Comparison of ENCODE assay signal across 14 cellular contexts in genomic region chr10:27482984-27483956, GRCh38. TPM values are rescaled to one million over a fixed set of nuclear protein-coding genes. Genes with fewer than 3 reads are reported as not detected.
DNase-seq lines count a peak whose midpoint lies in the region; ATAC-seq and TF ChIP-seq lines count a peak whose summit lies in the region.
"Had no signal": no experiment of that assay in that cellular context is flagged by ENCODE, and none has a peak within 500 bp of the region (broad histone marks: within the 10 kb centered on the region; RNA-seq: fewer than 3 reads in every experiment).

No MANE protein-coding gene starts in this region.

- peaks cover 9% of the 10 kb centered on the region for H3K4me1 Mint-ChIP-seq in Calu3 (ENCODE audit: low read depth, unreplicated experiment)
- H3K4me1 Mint-ChIP-seq in neural progenitor cell: peaks cover 5% of the 10 kb centered on the region
- H3K4me1 Mint-ChIP-seq: CD4-positive, CD25-positive, alpha-beta regulatory T cell; stimulated activated effector memory CD8-positive, alpha-beta T cell treated with anti-CD3 and anti-CD28 coated beads, Interleukin-12 subunit alpha, Interleukin-12 subunit beta, amount 100 ng/mL, for 72 hours had no signal

- H3K9me3 ChIP-seq in endocrine pancreas (ENCODE audit: control insufficient read depth, low read length) (no peaks in the 10 kb centered on the region), neural progenitor cell (ENCODE audit: low read depth) (peaks cover 5% of the 10 kb centered on the region)

- DNase-seq in Calu3 (peak; percentile 17), M059J (ENCODE audit: low read depth) (peak; percentile 35), neural progenitor cell (ENCODE audit: low spot score) (no peak), LoVo (ENCODE audit: low spot score) (no peak), NCI-H146 (lab: John Stamatoyannopoulos, UW) (no peak), HUDEP-2 (lab: John Stamatoyannopoulos, UW; ENCODE audit: unreplicated experiment in 76 of 76) (no peak)
- DNase-seq: amygdala; CD4-positive, CD25-positive, alpha-beta regulatory T cell; KBM-7; NCI-H524 had no signal

- H3F3A ChIP-seq in neural progenitor cell (ENCODE audit: low read depth): no peaks in the 10 kb centered on the region

- H3K4me3 Mint-ChIP-seq in Calu3 (ENCODE audit: low read depth, unreplicated experiment) (peak overlapping the region; percentile 62), neural progenitor cell (no peak overlapping the region)
- H3K4me3 Mint-ChIP-seq: CD4-positive, CD25-positive, alpha-beta regulatory T cell; memory B cell; stimulated activated effector memory CD8-positive, alpha-beta T cell treated with anti-CD3 and anti-CD28 coated beads, Interleukin-12 subunit alpha, Interleukin-12 subunit beta, amount 100 ng/mL, for 72 hours had no signal

- H3K9me3 Mint-ChIP-seq in Calu3 (ENCODE audit: low read depth, unreplicated experiment) (no peaks in the 10 kb centered on the region), neural progenitor cell (peaks cover 7% of the 10 kb centered on the region)
- H3K9me3 Mint-ChIP-seq: stimulated activated effector memory CD8-positive, alpha-beta T cell treated with anti-CD3 and anti-CD28 coated beads, Interleukin-12 subunit alpha, Interleukin-12 subunit beta, amount 100 ng/mL, for 72 hours had no signal

- H3K79me2 ChIP-seq in neural progenitor cell (ENCODE audit: low read depth): no peaks in the 10 kb centered on the region

- H3K27ac Mint-ChIP-seq in Calu3 (ENCODE audit: unreplicated experiment): peak overlapping the region; percentile 93
- H3K27ac Mint-ChIP-seq in neural progenitor cell: peak overlapping the region; percentile 67
- H3K27ac Mint-ChIP-seq: CD4-positive, CD25-positive, alpha-beta regulatory T cell; memory B cell; stimulated activated effector memory CD8-positive, alpha-beta T cell treated with anti-CD3 and anti-CD28 coated beads, Interleukin-12 subunit alpha, Interleukin-12 subunit beta, amount 100 ng/mL, for 72 hours had no signal

- intact Hi-C loops in Calu3 (cut with micrococcal nuclease; ENCODE audit: unreplicated experiment): loop anchor here (1.0 kb wide), 1 partner anchor 37 kb away; no protein-coding TSS in a partner anchor

- no peak overlapping the region for H3K9ac ChIP-seq in endocrine pancreas (ENCODE audit: control insufficient read depth, insufficient read depth, low read length)
- no peak overlapping the region for H3K9ac ChIP-seq in neural progenitor cell

- H3K27me3 ChIP-seq in endocrine pancreas (ENCODE audit: control insufficient read depth, insufficient read depth, low read length): peaks cover 3% of the 10 kb centered on the region
- no peaks in the 10 kb centered on the region for H3K27me3 ChIP-seq in neural progenitor cell

- H3K4me3 ChIP-seq in endocrine pancreas (ENCODE audit: control insufficient read depth, insufficient read depth, low read length) (peak overlapping the region; percentile 44), neural progenitor cell (no peak overlapping the region)

- H3K4me2 ChIP-seq in neural progenitor cell: no peak overlapping the region

- peak overlapping the region; percentile 65 for H2AFZ ChIP-seq in neural progenitor cell (replicated peaks)

- no TSS peak for BruUV-seq in Calu3 (replicated peaks; lab: Mats Ljungman, UMichigan)

- CTCF ChIA-PET in Calu3 (lab: Charles Lee): interaction anchor here (0.6 to 1.6 kb wide), 7 partner anchors 21 to 172 kb away, joined by 3 to 12 read pairs (median 3); partner anchors contain the start of gene RAB18

- H3K27me3 Mint-ChIP-seq in Calu3 (ENCODE audit: unreplicated experiment) (no peaks in the 10 kb centered on the region), neural progenitor cell (ENCODE audit: insufficient read depth, low read depth) (peaks cover 7% of the 10 kb centered on the region)

- no peak for ATAC-seq in GM21528 (IDR thresholded peaks at IDR 0.05; ENCODE audit: low FRiP score, unreplicated experiment)
- ATAC-seq: stimulated activated effector memory CD8-positive, alpha-beta T cell treated with anti-CD3 and anti-CD28 coated beads, Interleukin-12 subunit alpha, Interleukin-12 subunit beta, amount 100 ng/mL, for 72 hours had no signal

- no peaks in the 10 kb centered on the region for H3K36me3 Mint-ChIP-seq in Calu3 (ENCODE audit: insufficient read depth, unreplicated experiment)
- H3K36me3 Mint-ChIP-seq in neural progenitor cell: no peaks in the 10 kb centered on the region
- H3K36me3 Mint-ChIP-seq: CD4-positive, CD25-positive, alpha-beta regulatory T cell; memory B cell; stimulated activated effector memory CD8-positive, alpha-beta T cell treated with anti-CD3 and anti-CD28 coated beads, Interleukin-12 subunit alpha, Interleukin-12 subunit beta, amount 100 ng/mL, for 72 hours had no signal

- TF ChIP-seq CTCF in Calu3 (IDR thresholded peaks at IDR 0.05; ENCODE audit: unreplicated experiment): no peak
- no peak for TF ChIP-seq CTCF in neural progenitor cell (IDR thresholded peaks at IDR 0.05)

- H4K20me1 ChIP-seq in neural progenitor cell (ENCODE audit: low read depth): no peaks in the 10 kb centered on the region

- no peaks in the 10 kb centered on the region for H3K36me3 ChIP-seq in endocrine pancreas (ENCODE audit: control insufficient read depth, insufficient read depth, low read length)
- no peaks in the 10 kb centered on the region for H3K36me3 ChIP-seq in neural progenitor cell

- H3K4me1 ChIP-seq in endocrine pancreas (ENCODE audit: control insufficient read depth, insufficient read depth, low read length): no peaks in the 10 kb centered on the region
- no peaks in the 10 kb centered on the region for H3K4me1 ChIP-seq in neural progenitor cell

- H3K27ac ChIP-seq in neural progenitor cell: no peak overlapping the region

RNA-seq across cellular contexts. Expression of gene RAB18, which starts 20.8 kb away (rescaled TPM):
- 75.9 and 82.8 TPM in 2 replicates for total RNA-seq in Calu3 (2022)
- 19.9 and 32.7 TPM in 2 replicates for total RNA-seq in M059J (2014; rRNA removed; shearing (Covaris generic))
- total RNA-seq in neural progenitor cell (ENCODE audit: low replicate concordance): 42.6 and 66.6 TPM in 2 replicates

Comparison
In these comparisons a context has a peak if more than half of its experiments do, and no peak if none do; other contexts are left out.
1. DNase-seq: peak in Calu3 (single experiment) and M059J (single experiment); none in neural progenitor cell (single experiment), LoVo (single experiment), NCI-H146 (single experiment) and HUDEP-2 (0 of 76).